25 cellular contexts compared by ENCODE assay signal in genomic region chr2:181818826-181819225, GRCh38.
"Had no signal": no experiment of that assay in that cellular context is flagged by ENCODE, and none has a peak within 500 bp of the region (broad histone marks: within the 10 kb centered on the region; RNA-seq: fewer than 3 reads in every experiment).

No MANE protein-coding gene starts in this region.

- H3K4me3 Mint-ChIP-seq: activated CD4-positive, alpha-beta T cell treated with anti-CD3 and anti-CD28 coated beads for 36 hours; activated CD8-positive, alpha-beta memory T cell treated with anti-CD3 and anti-CD28 coated beads, Interleukin-2, amount 10 ng/mL, durations not matched to agents 7 days and 5 days; activated CD8-positive, alpha-beta T cell treated with anti-CD3 and anti-CD28 coated beads, Interleukin-2, amount 10 ng/mL, durations not matched to agents 7 days and 5 days; endodermal cell; naive B cell; stimulated activated naive B cell treated with anti-CD40 and anti-IgM and Interleukin-4, amounts not matched to agents 10 μg/mL and 1 μg/mL and 100 μg/mL, for 72 hours had no signal

- H3K9ac ChIP-seq: parathyroid adenoma had no signal

- H3K27me3 ChIP-seq: breast epithelium, gastrocnemius medialis, sigmoid colon, stomach, thyroid gland, upper lobe of left lung had no signal

- H3K27me3 Mint-ChIP-seq: activated CD4-positive, alpha-beta T cell treated with anti-CD3 and anti-CD28 coated beads for 36 hours; stimulated activated naive B cell treated with anti-CD40 and anti-IgM and Interleukin-4, amounts not matched to agents 10 μg/mL and 1 μg/mL and 100 μg/mL, for 72 hours had no signal

- H3K27ac Mint-ChIP-seq: activated CD4-positive, alpha-beta T cell treated with anti-CD3 and anti-CD28 coated beads for 36 hours; activated CD8-positive, alpha-beta memory T cell treated with anti-CD3 and anti-CD28 coated beads, Interleukin-2, amount 10 ng/mL, durations not matched to agents 7 days and 5 days; activated CD8-positive, alpha-beta T cell treated with anti-CD3 and anti-CD28 coated beads, Interleukin-2, amount 10 ng/mL, durations not matched to agents 7 days and 5 days; endodermal cell; naive B cell; stimulated activated naive B cell treated with anti-CD40 and anti-IgM and Interleukin-4, amounts not matched to agents 10 μg/mL and 1 μg/mL and 100 μg/mL, for 72 hours had no signal

- ATAC-seq: activated CD4-positive, alpha-beta T cell treated with anti-CD3 and anti-CD28 coated beads for 36 hours; activated CD8-positive, alpha-beta memory T cell treated with anti-CD3 and anti-CD28 coated beads, Interleukin-2, amount 10 ng/mL, durations not matched to agents 7 days and 5 days; activated CD8-positive, alpha-beta T cell treated with anti-CD3 and anti-CD28 coated beads, Interleukin-2, amount 10 ng/mL, durations not matched to agents 7 days and 5 days; gastrocnemius medialis; psoas muscle; stimulated activated naive B cell treated with anti-CD40 and anti-IgM and Interleukin-4, amounts not matched to agents 10 μg/mL and 1 μg/mL and 100 μg/mL, for 72 hours had no signal

- H3K36me3 Mint-ChIP-seq: activated CD8-positive, alpha-beta memory T cell treated with anti-CD3 and anti-CD28 coated beads, Interleukin-2, amount 10 ng/mL, durations not matched to agents 7 days and 5 days; naive B cell; stimulated activated naive B cell treated with anti-CD40 and anti-IgM and Interleukin-4, amounts not matched to agents 10 μg/mL and 1 μg/mL and 100 μg/mL, for 72 hours had no signal

- DNase-seq: activated CD4-positive, alpha-beta T cell treated with anti-CD3 and anti-CD28 coated beads for 36 hours; activated CD4-positive, CD25-positive, alpha-beta regulatory T cell; activated CD8-positive, alpha-beta memory T cell treated with anti-CD3 and anti-CD28 coated beads, Interleukin-2, amount 10 ng/mL, durations not matched to agents 7 days and 5 days; activated CD8-positive, alpha-beta T cell treated with anti-CD3 and anti-CD28 coated beads, Interleukin-2, amount 10 ng/mL, durations not matched to agents 7 days and 5 days; activated effector memory CD4-positive, alpha-beta T cell treated with anti-CD3 and anti-CD28 coated beads, Interleukin-2, amount 50 U/mL, for 16 hours; activated naive CD4-positive, alpha-beta T cell treated with anti-CD3 and anti-CD28 coated beads, Interleukin-2, amount 50 U/mL, for 16 hours; amniotic stem cell; central memory CD4-positive, alpha-beta T cell; endodermal cell; gastrocnemius medialis; glutamatergic neuron; left ventricle myocardium inferior; naive B cell; nucleus accumbens; psoas muscle; sigmoid colon; small intestine; stimulated activated CD4-positive, alpha-beta T cell treated with anti-CD3 and anti-CD28 coated beads, Interleukin-2, amount 100 ng/mL, for 24 hours; stimulated activated naive B cell treated with anti-CD40 and anti-IgM and Interleukin-4, amounts not matched to agents 10 μg/mL and 1 μg/mL and 100 μg/mL, for 72 hours; stomach; thyroid gland; upper lobe of left lung had no signal

- H3K79me2 ChIP-seq: parathyroid adenoma had no signal

- H3K36me3 ChIP-seq: breast epithelium, gastrocnemius medialis, left ventricle myocardium inferior, sigmoid colon, stomach, thyroid gland, upper lobe of left lung had no signal

- H2AFZ ChIP-seq: parathyroid adenoma had no signal

- H3K4me3 ChIP-seq: breast epithelium, gastrocnemius medialis, left ventricle myocardium inferior, lung, psoas muscle, sigmoid colon, stomach, thyroid gland, upper lobe of left lung had no signal

- H3K4me1 ChIP-seq: breast epithelium, gastrocnemius medialis, left ventricle myocardium inferior, psoas muscle, thyroid gland had no signal

- H3K9me3 ChIP-seq: breast epithelium, gastrocnemius medialis, left ventricle myocardium inferior, psoas muscle, sigmoid colon, stomach, thyroid gland, upper lobe of left lung had no signal

- FAIRE-seq: small intestine had no signal

- H3K4me1 Mint-ChIP-seq: endodermal cell; naive B cell; stimulated activated naive B cell treated with anti-CD40 and anti-IgM and Interleukin-4, amounts not matched to agents 10 μg/mL and 1 μg/mL and 100 μg/mL, for 72 hours had no signal

- H3K27ac ChIP-seq: breast epithelium, gastrocnemius medialis, left ventricle myocardium inferior, parathyroid adenoma, psoas muscle, sigmoid colon, stomach, thyroid gland had no signal

- H3K9me3 Mint-ChIP-seq: endodermal cell; stimulated activated naive B cell treated with anti-CD40 and anti-IgM and Interleukin-4, amounts not matched to agents 10 μg/mL and 1 μg/mL and 100 μg/mL, for 72 hours had no signal
